1 cellular context compared by ENCODE assay signal in genomic region chr5:141511771-141512325, GRCh38.
TF ChIP-seq lines count a peak whose summit lies in the region.

No MANE protein-coding gene starts in this region.

TF ChIP-seq in IMR-90, 13 proteins besides CTCF, POLR2A, EP300 and RAD21:
- no peak for TF ChIP-seq SMC3 (IDR thresholded peaks at IDR 0.05; ENCODE audit: low read depth, low read length)
TF ChIP-seq in IMR-90: peak in this region for 0.
